ENCODE assay signal across 10 cellular contexts in the genomic region with DNA sequence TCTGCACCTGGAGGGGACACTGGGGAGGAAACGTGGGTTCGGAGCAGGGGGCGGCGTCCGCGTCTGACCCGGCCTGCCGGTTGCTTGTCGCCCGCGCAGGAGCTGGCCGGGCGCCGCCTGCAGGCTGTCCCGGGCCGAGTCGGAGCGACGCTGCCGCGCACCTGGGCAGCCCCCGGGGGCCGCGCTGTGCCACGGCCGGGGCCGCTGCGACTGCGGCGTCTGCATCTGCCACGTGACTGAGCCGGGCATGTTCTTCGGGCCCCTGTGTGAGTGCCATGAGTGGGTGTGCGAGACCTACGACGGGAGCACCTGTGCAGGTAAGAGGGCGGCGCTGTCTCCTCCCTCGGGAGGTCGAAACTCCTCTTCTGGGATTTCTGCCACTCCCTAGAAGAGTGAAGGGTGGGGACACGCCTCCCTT. TPM values are rescaled to one million over a fixed set of nuclear protein-coding genes. Genes with fewer than 3 reads are reported as not detected.
DNase-seq lines count a peak whose midpoint lies in the region; ATAC-seq and TF ChIP-seq lines count a peak whose summit lies in the region.
"Had no signal": no experiment of that assay in that cellular context is flagged by ENCODE, and none has a peak within 500 bp of the region (broad histone marks: within the 10 kb centered on the region; RNA-seq: fewer than 3 reads in every experiment).

No MANE protein-coding gene starts in this region.

- no peak overlapping the region for H3K27ac Mint-ChIP-seq in CD4-positive, alpha-beta memory T cell
- H3K27ac Mint-ChIP-seq: brain had no signal

- no peak overlapping the region for H3K4me3 ChIP-seq in CD4-positive, alpha-beta memory T cell (ENCODE audit: low read length in 2 of 2)
- H3K4me3 ChIP-seq in iPS DF 6.9 (ENCODE audit: low read length) (peak overlapping the region; percentile 23; the same call in 1 of the 2 replicates), upper lobe of left lung (peak overlapping the region in 3 of 4 donors; percentile 34 to 52 (median 49)), spleen (peak overlapping the region in 4 of 8 donors; percentile 14 to 58 (median 28))

- TF ChIP-seq CTCF in upper lobe of left lung (IDR thresholded peaks at IDR 0.05) (peak in 4 of 6 experiments; percentile 7 to 34 (median 18)), spleen (IDR thresholded peaks at IDR 0.05 in 8 of 11, conservative IDR thresholded peaks at IDR 0.05 in 3 of 11) (no peak)

- TF ChIP-seq POLR2A in upper lobe of left lung (IDR thresholded peaks at IDR 0.05) = no peak
- TF ChIP-seq POLR2A in spleen (IDR thresholded peaks at IDR 0.05) = no peak

- H3K4me3 Mint-ChIP-seq in CD4-positive, alpha-beta memory T cell = peak overlapping the region in 6 of 8 donors; percentile 29 to 69 (median 62)
- H3K4me3 Mint-ChIP-seq: brain had no signal

- intact Hi-C loops in CD4-positive, alpha-beta memory T cell (cut with micrococcal nuclease) = no loop called here
- intact Hi-C loops in spleen (cut with DNase I; ENCODE audit: low total_unique reads) = no loop called here

- WGBS in iPS DF 6.9 (ENCODE audit: insufficient coverage, insufficient read length) = no CpG with 5 or more reads among the region's 41 CpGs
- WGBS in upper lobe of left lung, 2 donors = 18 to 26% methylated on average over 7 to 16 of the region's 41 CpGs
- 8 to 22% (median 17%) methylated on average over 16 to 41 of the region's 41 CpGs for WGBS in spleen, 5 donors

- H3K27me3 ChIP-seq in CD4-positive, alpha-beta memory T cell (ENCODE audit: insufficient read depth, low read length) = no peaks in the 10 kb centered on the region
- no peaks in the 10 kb centered on the region for H3K27me3 ChIP-seq in iPS DF 6.9 (ENCODE audit: control insufficient read depth, insufficient read depth, low read length)
- H3K27me3 ChIP-seq in upper lobe of left lung = peaks cover 0 to 3% (median 0%) of the 10 kb centered on the region in 4 donors
- H3K27me3 ChIP-seq in spleen (replicated peaks in 1 of 7) = peaks cover 0 to 32% (median 7%) of the 10 kb centered on the region in 7 donors

- no peak overlapping the region for H3K27ac ChIP-seq in CD4-positive, alpha-beta memory T cell (ENCODE audit: low read depth, low read length)
- H3K27ac ChIP-seq in iPS DF 6.9 (ENCODE audit: low read length) (no peak overlapping the region), upper lobe of left lung (peak overlapping the region in 1 of 4 donors; percentile 56), spleen (no peak overlapping the region)

- H3K27me3 Mint-ChIP-seq in CD4-positive, alpha-beta memory T cell = peaks cover 19 to 30% of the 10 kb centered on the region in 2 donors
- H3K27me3 Mint-ChIP-seq: brain had no signal

- H3K9me3 Mint-ChIP-seq in CD4-positive, alpha-beta memory T cell = peaks cover 0 to 2% (median 0%) of the 10 kb centered on the region in 8 donors

- H3K9me3 ChIP-seq in CD4-positive, alpha-beta memory T cell (ENCODE audit: control insufficient read depth in 1 of 2, low read length in 2 of 2) = no peaks in the 10 kb centered on the region
- no peaks in the 10 kb centered on the region for H3K9me3 ChIP-seq in iPS DF 6.9 (ENCODE audit: control insufficient read depth, insufficient read depth, low read length)
- no peaks in the 10 kb centered on the region for H3K9me3 ChIP-seq in upper lobe of left lung
- no peaks in the 10 kb centered on the region for H3K9me3 ChIP-seq in spleen

- no peaks in the 10 kb centered on the region for H3K4me1 ChIP-seq in CD4-positive, alpha-beta memory T cell (ENCODE audit: insufficient read depth, low read length)
- peaks cover 2% of the 10 kb centered on the region for H3K4me1 ChIP-seq in iPS DF 6.9 (ENCODE audit: control insufficient read depth, insufficient read depth, low read length)
- peaks cover 0 to 9% (median 2%) of the 10 kb centered on the region in 4 donors for H3K4me1 ChIP-seq in upper lobe of left lung
- H3K4me1 ChIP-seq in spleen = peaks cover 0 to 17% (median 3%) of the 10 kb centered on the region in 6 donors

- H3K36me3 Mint-ChIP-seq in CD4-positive, alpha-beta memory T cell = no peaks in the 10 kb centered on the region
- H3K36me3 Mint-ChIP-seq: brain had no signal

- no peak for TF ChIP-seq EP300 in upper lobe of left lung (IDR thresholded peaks at IDR 0.05)

- POLR2A ChIA-PET in CD4-positive, alpha-beta memory T cell (lab: Charles Lee; ENCODE audit: partially characterized antibody) = no interaction called here

- H3K4me1 Mint-ChIP-seq in CD4-positive, alpha-beta memory T cell = peaks cover 3 to 14% (median 4%) of the 10 kb centered on the region in 4 donors
- H3K4me1 Mint-ChIP-seq: brain had no signal

- no peak for DNase-seq in CD4-positive, alpha-beta memory T cell
- no peak for DNase-seq in iPS DF 6.9 (ENCODE audit: low read depth, low spot score)
- DNase-seq in upper lobe of left lung = peak; percentile 28 to 86
- no peak for DNase-seq in putamen (ENCODE audit: low spot score)
- DNase-seq in COR-L47 (lab: John Stamatoyannopoulos, UW) = no peak
- DNase-seq in spleen = no peak

- ATAC-seq in GM21717 (IDR thresholded peaks at IDR 0.05; ENCODE audit: unreplicated experiment) (peak; percentile 25), SK-N-SH treated with all-trans-retinoic acid at 6 μM for 48 hours (peak; percentile 44), upper lobe of left lung (ENCODE audit: low FRiP score in 2 of 2) (peak in 1 of 2 donors; percentile 49)
- ATAC-seq: HCT116 had no signal

- no peaks in the 10 kb centered on the region for H3K36me3 ChIP-seq in CD4-positive, alpha-beta memory T cell (ENCODE audit: insufficient read depth, low read length)
- H3K36me3 ChIP-seq in iPS DF 6.9 (ENCODE audit: control insufficient read depth, insufficient read depth, low read length) (no peaks in the 10 kb centered on the region), upper lobe of left lung (no peaks in the 10 kb centered on the region), spleen (no peaks in the 10 kb centered on the region)

- CTCF ChIA-PET in CD4-positive, alpha-beta memory T cell (lab: Charles Lee; ENCODE audit: partially characterized antibody) = no interaction called here

TF ChIP-seq in SK-N-SH treated with all-trans-retinoic acid at 6 μM for 48 hours, 23 proteins besides CTCF, POLR2A, EP300 and RAD21 (continues in another document):
- TF ChIP-seq OSR1 (CRISPR knock-in tag; IDR thresholded peaks at IDR 0.05) (no peak), ESRRG (CRISPR knock-in tag; IDR thresholded peaks at IDR 0.05) (no peak), ZNF70 (CRISPR knock-in tag; IDR thresholded peaks at IDR 0.05) (no peak), SNAI2 (CRISPR knock-in tag; IDR thresholded peaks at IDR 0.05) (no peak), BACH2 (CRISPR knock-in tag; IDR thresholded peaks at IDR 0.05; ENCODE audit: borderline replicate concordance) (no peak), PPARA (CRISPR knock-in tag; IDR thresholded peaks at IDR 0.05; ENCODE audit: borderline replicate concordance) (no peak), ZFP3 (CRISPR knock-in tag; IDR thresholded peaks at IDR 0.05) (no peak), ARNTL (CRISPR knock-in tag; IDR thresholded peaks at IDR 0.05; ENCODE audit: borderline replicate concordance, low read depth) (no peak), RARB (CRISPR knock-in tag; IDR thresholded peaks at IDR 0.05) (no peak)
- TF ChIP-seq, protein P1, sequence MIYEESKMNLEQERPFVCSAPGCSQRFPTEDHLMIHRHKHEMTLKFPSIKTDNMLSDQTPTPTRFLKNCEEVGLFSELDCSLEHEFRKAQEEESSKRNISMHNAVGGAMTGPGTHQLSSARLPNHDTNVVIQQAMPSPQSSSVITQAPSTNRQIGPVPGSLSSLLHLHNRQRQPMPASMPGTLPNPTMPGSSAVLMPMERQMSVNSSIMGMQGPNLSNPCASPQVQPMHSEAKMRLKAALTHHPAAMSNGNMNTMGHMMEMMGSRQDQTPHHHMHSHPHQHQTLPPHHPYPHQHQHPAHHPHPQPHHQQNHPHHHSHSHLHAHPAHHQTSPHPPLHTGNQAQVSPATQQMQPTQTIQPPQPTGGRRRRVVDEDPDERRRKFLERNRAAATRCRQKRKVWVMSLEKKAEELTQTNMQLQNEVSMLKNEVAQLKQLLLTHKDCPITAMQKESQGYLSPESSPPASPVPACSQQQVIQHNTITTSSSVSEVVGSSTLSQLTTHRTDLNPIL (CRISPR knock-in tag; IDR thresholded peaks at IDR 0.05; ENCODE audit: low read depth) = no peak
- TF ChIP-seq, protein P2, sequence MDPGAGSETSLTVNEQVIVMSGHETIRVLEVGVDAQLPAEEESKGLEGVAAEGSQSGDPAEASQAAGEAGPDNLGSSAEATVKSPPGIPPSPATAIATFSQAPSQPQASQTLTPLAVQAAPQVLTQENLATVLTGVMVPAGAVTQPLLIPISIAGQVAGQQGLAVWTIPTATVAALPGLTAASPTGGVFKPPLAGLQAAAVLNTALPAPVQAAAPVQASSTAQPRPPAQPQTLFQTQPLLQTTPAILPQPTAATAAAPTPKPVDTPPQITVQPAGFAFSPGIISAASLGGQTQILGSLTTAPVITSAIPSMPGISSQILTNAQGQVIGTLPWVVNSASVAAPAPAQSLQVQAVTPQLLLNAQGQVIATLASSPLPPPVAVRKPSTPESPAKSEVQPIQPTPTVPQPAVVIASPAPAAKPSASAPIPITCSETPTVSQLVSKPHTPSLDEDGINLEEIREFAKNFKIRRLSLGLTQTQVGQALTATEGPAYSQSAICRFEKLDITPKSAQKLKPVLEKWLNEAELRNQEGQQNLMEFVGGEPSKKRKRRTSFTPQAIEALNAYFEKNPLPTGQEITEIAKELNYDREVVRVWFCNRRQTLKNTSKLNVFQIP (CRISPR knock-in tag; IDR thresholded peaks at IDR 0.05; ENCODE audit: borderline replicate concordance, low read depth) = no peak

RNA-seq across cellular contexts. Expression of a gene that starts 1.3 kb away (rescaled TPM):
- not detected for total RNA-seq in CD4-positive, alpha-beta memory T cell
- polyA plus RNA-seq in CD4-positive, alpha-beta memory T cell = not detected
- total RNA-seq in upper lobe of left lung = 10 to 100 TPM in 5 of 6 donors, 1 to 10 TPM in 1; 5.2 to 51.9 (median 21.9) TPM
- total RNA-seq in spleen = 1 to 10 TPM in 3 of 7 donors, under 1 TPM in 3, not detected in 1; 0.72 to 1.3 (median 0.99) TPM
- polyA plus RNA-seq in spleen = 1 to 10 TPM in 1 of 3 donors, under 1 TPM in 2; 0.48 to 1.6 (median 0.59) TPM

RNA-seq across cellular contexts. Expression of a gene that starts 37.5 kb away (rescaled TPM):
- total RNA-seq in CD4-positive, alpha-beta memory T cell = not detected
- polyA plus RNA-seq in CD4-positive, alpha-beta memory T cell = not detected
- total RNA-seq in upper lobe of left lung (1 to 10 TPM in 3 of 6 donors, under 1 TPM in 3; under 0.01 to 1.8 (median 1.1) TPM), spleen (under 1 TPM in 5 of 7 donors, not detected in 2; 0.09 to 0.13 (median 0.09) TPM)
- under 1 TPM; 0.02 to 0.06 (median 0.05) TPM for polyA plus RNA-seq in spleen

Comparison
In these comparisons a context has a peak if more than half of its experiments do, and no peak if none do; other contexts are left out.
1. DNase-seq: peak in upper lobe of left lung (2 of 2); none in CD4-positive, alpha-beta memory T cell (0 of 5), iPS DF 6.9 (single experiment), putamen (single experiment), COR-L47 (single experiment) and spleen (single experiment).
2. H3K4me3 ChIP-seq: peak in iPS DF 6.9 (single experiment) and upper lobe of left lung (3 of 4); none in CD4-positive, alpha-beta memory T cell (0 of 2).
3. CTCF ChIP-seq: peak in upper lobe of left lung (4 of 6); none in spleen (0 of 11).